16 cellular contexts compared by ENCODE assay signal in genomic region chr13:30165791-30166190, GRCh38.
A peak's percentile ranks its signal among the peaks of the same experiment; 100 is the strongest.
DNase-seq lines count a peak whose midpoint lies in the region; ATAC-seq and TF ChIP-seq lines count a peak whose summit lies in the region.
"Had no signal": no experiment of that assay in that cellular context is flagged by ENCODE, and none has a peak within 500 bp of the region (broad histone marks: within the 10 kb centered on the region; RNA-seq: fewer than 3 reads in every experiment).

No MANE protein-coding gene starts in this region.

- H3K27me3 ChIP-seq in GM23338 (ENCODE audit: insufficient read depth) (no peaks in the 10 kb centered on the region), H7 (ENCODE audit: control insufficient read depth, insufficient read depth, low read length) (no peaks in the 10 kb centered on the region), thyroid gland (no peaks in the 10 kb centered on the region)

- peaks cover 7% of the 10 kb centered on the region for H3K27me3 Mint-ChIP-seq in GM23338 (ENCODE audit: insufficient read depth, low read depth, poor library complexity)
- H3K27me3 Mint-ChIP-seq in activated T-cell treated with anti-CD3 and anti-CD28 coated beads, Interleukin-2, amount 50 U/mL, for 72 hours (ENCODE audit: low read depth) = peaks cover 6% of the 10 kb centered on the region
- H3K27me3 Mint-ChIP-seq: activated CD4-positive, alpha-beta memory T cell treated with anti-CD3 and anti-CD28 coated beads for 36 hours; memory B cell had no signal

- H3K4me1 Mint-ChIP-seq in GM23338 = peaks cover 13% of the 10 kb centered on the region
- peaks cover 12% of the 10 kb centered on the region for H3K4me1 Mint-ChIP-seq in activated T-cell treated with anti-CD3 and anti-CD28 coated beads, Interleukin-2, amount 50 U/mL, for 72 hours (ENCODE audit: low read depth)

- no peaks in the 10 kb centered on the region for H3F3A ChIP-seq in GM23338 (replicated peaks; ENCODE audit: low read depth)

- ATAC-seq in GM23338 (no peak; the same call in 2 of the 3 replicates), sciatic nerve (peak; percentile 85)
- ATAC-seq in activated T-cell treated with anti-CD3 and anti-CD28 coated beads, Interleukin-2, amount 50 U/mL, for 72 hours (replicated peaks in 1 of 2) = no peak
- ATAC-seq: CD8-positive, alpha-beta T cell had no signal

- no peak for TF ChIP-seq POLR2A in thyroid gland (IDR thresholded peaks at IDR 0.05)

- no peak overlapping the region for H3K27ac ChIP-seq in GM23338 (ENCODE audit: low read depth)
- H3K27ac ChIP-seq in thyroid gland = no peak overlapping the region
- H3K27ac ChIP-seq: neutrophil had no signal

- no peaks in the 10 kb centered on the region; the same call in 1 of the 2 replicates for H3K36me3 ChIP-seq in GM23338 (ENCODE audit: insufficient read depth)
- no peaks in the 10 kb centered on the region for H3K36me3 ChIP-seq in H7 (replicated peaks; ENCODE audit: control insufficient read depth, insufficient read depth, low read length)
- no peaks in the 10 kb centered on the region for H3K36me3 ChIP-seq in thyroid gland
- H3K36me3 ChIP-seq: neutrophil had no signal

- no peaks in the 10 kb centered on the region for H3K9me3 ChIP-seq in thyroid gland
- H3K9me3 ChIP-seq: neutrophil had no signal

- intact Hi-C loops in sciatic nerve (cut with DNase I) = no loop called here
- intact Hi-C loops in thyroid gland (cut with DNase I) = no loop called here

- H3K9me2 ChIP-seq in GM23338 (ENCODE audit: insufficient read depth) = no peaks in the 10 kb centered on the region

- H2AFZ ChIP-seq in GM23338 = peak overlapping the region; percentile 57; the same call in 1 of the 2 replicates

- TF ChIP-seq CTCF in GM23338 (conservative IDR thresholded peaks at IDR 0.05; ENCODE audit: low read depth in 2 of 2) = peak in 1 of 2 experiments; percentile 28; a peak in 2 of 4 replicates
- no peak for TF ChIP-seq CTCF in GM10266 (IDR thresholded peaks at IDR 0.05; ENCODE audit: control insufficient read depth, insufficient read depth, low read depth, missing control alignments)
- no peak for TF ChIP-seq CTCF in thyroid gland (IDR thresholded peaks at IDR 0.05)

- H3K9me3 Mint-ChIP-seq in GM23338 = peaks cover 14% of the 10 kb centered on the region; the same call in 2 of the 3 replicates
- H3K9me3 Mint-ChIP-seq in activated T-cell treated with anti-CD3 and anti-CD28 coated beads, Interleukin-2, amount 50 U/mL, for 72 hours = peaks cover 1 to 2% of the 10 kb centered on the region in 2 donors
- H3K9me3 Mint-ChIP-seq: activated CD4-positive, alpha-beta memory T cell treated with anti-CD3 and anti-CD28 coated beads for 36 hours; CD8-positive, alpha-beta T cell; HFFc6 had no signal

- DNase-seq in GM23338 (ENCODE audit: low spot score) = peak; percentile 21
- DNase-seq in cerebellar cortex (ENCODE audit: low spot score) = peak; percentile 75
- peak; percentile 39 for DNase-seq in inferior parietal cortex (ENCODE audit: extremely low spot score)
- DNase-seq in sciatic nerve (ENCODE audit: low spot score) = peak; percentile 62
- no peak for DNase-seq in GM10266 (ENCODE audit: extremely low spot score)
- DNase-seq in H7 = no peak
- no peak for DNase-seq in thyroid gland
- DNase-seq in activated T-cell treated with anti-CD3 and anti-CD28 coated beads, Interleukin-2, amount 50 U/mL, for 72 hours = no peak
- DNase-seq: activated CD4-positive, alpha-beta memory T cell treated with anti-CD3 and anti-CD28 coated beads for 36 hours; CD8-positive, alpha-beta T cell; foreskin fibroblast; HFFc6; NCI-H446 had no signal

- no peak overlapping the region for H3K4me3 ChIP-seq in GM23338
- H3K4me3 ChIP-seq in H7 (ENCODE audit: insufficient read depth, low read depth, low read length) = no peak overlapping the region
- H3K4me3 ChIP-seq in thyroid gland (replicated peaks in 1 of 3) = no peak overlapping the region

- H4K20me1 ChIP-seq in GM23338 (replicated peaks; ENCODE audit: insufficient read depth) = no peaks in the 10 kb centered on the region

- H3K79me2 ChIP-seq in GM23338 (replicated peaks; ENCODE audit: insufficient read depth) = no peaks in the 10 kb centered on the region

- H3K4me1 ChIP-seq in GM23338 (ENCODE audit: insufficient read depth) (no peaks in the 10 kb centered on the region), thyroid gland (peaks cover 0 to 5% of the 10 kb centered on the region in 2 donors)

- 0 out of 3 replicates have a peak, but pooled peaks cover 3% of the 10 kb centered on the region for H3K36me3 Mint-ChIP-seq in GM23338 (ENCODE audit: low read depth)
- peaks cover 0 to 4% of the 10 kb centered on the region in 2 donors for H3K36me3 Mint-ChIP-seq in activated T-cell treated with anti-CD3 and anti-CD28 coated beads, Interleukin-2, amount 50 U/mL, for 72 hours (ENCODE audit: insufficient read depth in 2 of 2)
- H3K36me3 Mint-ChIP-seq: activated CD4-positive, alpha-beta memory T cell treated with anti-CD3 and anti-CD28 coated beads for 36 hours; CD8-positive, alpha-beta T cell had no signal

- 65 to 69% methylated on average over 11 of the region's 11 CpGs for WGBS in thyroid gland, 2 donors

- no peak overlapping the region for H3K4me2 ChIP-seq in GM23338

- no peak overlapping the region for H3K4me3 Mint-ChIP-seq in GM23338
- no peak overlapping the region for H3K4me3 Mint-ChIP-seq in activated T-cell treated with anti-CD3 and anti-CD28 coated beads, Interleukin-2, amount 50 U/mL, for 72 hours
- H3K4me3 Mint-ChIP-seq: activated CD4-positive, alpha-beta memory T cell treated with anti-CD3 and anti-CD28 coated beads for 36 hours; activated T-helper 1 cell treated with anti-CD3 and anti-CD28 coated beads, Interleukin-12 subunit alpha, Interleukin-12 subunit beta, Interleukin-2, Interleukin-4 antibody, amounts not matched to agents 30 ng/mL and 10 ng/mL and 1 ng/mL, durations not matched to agents 14 hours and 24 hours and 36 hours; CD8-positive, alpha-beta T cell; HFFc6; memory B cell had no signal

- H3K27ac Mint-ChIP-seq in GM23338 = no peak overlapping the region
- no peak overlapping the region for H3K27ac Mint-ChIP-seq in activated T-cell treated with anti-CD3 and anti-CD28 coated beads, Interleukin-2, amount 50 U/mL, for 72 hours
- H3K27ac Mint-ChIP-seq: activated CD4-positive, alpha-beta memory T cell treated with anti-CD3 and anti-CD28 coated beads for 36 hours; activated T-helper 1 cell treated with anti-CD3 and anti-CD28 coated beads, Interleukin-12 subunit alpha, Interleukin-12 subunit beta, Interleukin-2, Interleukin-4 antibody, amounts not matched to agents 30 ng/mL and 10 ng/mL and 1 ng/mL, durations not matched to agents 14 hours and 24 hours and 36 hours; CD8-positive, alpha-beta T cell; HFFc6; memory B cell had no signal

TF ChIP-seq in GM23338, 12 proteins besides CTCF, POLR2A, EP300 and RAD21 (continues in another document):
- TF ChIP-seq ZNF114 (CRISPR knock-in tag; IDR thresholded peaks at IDR 0.05) (no peak), ZNF331 (CRISPR knock-in tag; IDR thresholded peaks at IDR 0.05; ENCODE audit: low read depth) (no peak), EZH2phosphoT487 (IDR thresholded peaks at IDR 0.05; ENCODE audit: unreplicated experiment) (no peak), EZH2 (IDR thresholded peaks at IDR 0.05; ENCODE audit: low read depth, unreplicated experiment) (no peak), POLR2AphosphoS5 (IDR thresholded peaks at IDR 0.05; ENCODE audit: low read depth) (no peak), CREB1 (CRISPR knock-in tag; IDR thresholded peaks at IDR 0.05; ENCODE audit: low read depth) (no peak)

Comparison
In these comparisons a context has a peak if more than half of its experiments do, and no peak if none do; other contexts are left out.
1. DNase-seq: peak in GM23338 (single experiment), cerebellar cortex (single experiment), inferior parietal cortex (single experiment) and sciatic nerve (single experiment); none in GM10266 (single experiment), H7 (single experiment), thyroid gland (0 of 2) and activated T-cell treated with anti-CD3 and anti-CD28 coated beads, Interleukin-2, amount 50 U/mL, for 72 hours (0 of 2).